ENCODE assay signal across 8 cellular contexts in genomic region chr20:3781153-3781910, GRCh38. TPM values are rescaled to one million over a fixed set of nuclear protein-coding genes. Genes with fewer than 3 reads are reported as not detected.
DNase-seq lines count a peak whose midpoint lies in the region; ATAC-seq and TF ChIP-seq lines count a peak whose summit lies in the region.

Gene SPEF1 (minus strand): TSS chr20:3781448. CDS start chr20:3781287, 161 bp downstream.

- H2AFZ ChIP-seq in neural cell (ENCODE audit: low read depth, low read length) = no peak within 1 kb of the TSS

- peak within 1 kb of the TSS; percentile 67 for H3K4me2 ChIP-seq in neural cell (ENCODE audit: low read length)

- peaks cover 5% of the 10 kb centered on the region for H3K36me3 ChIP-seq in HUES6 (ENCODE audit: control insufficient read depth, insufficient read depth, low read length)
- H3K36me3 ChIP-seq in neural cell (ENCODE audit: insufficient read depth, low read length) = no peaks in the 10 kb centered on the region

- peak within 1 kb of the TSS; percentile 31 for H3K9ac ChIP-seq in HUES6 (ENCODE audit: low read length)
- H3K9ac ChIP-seq in neural cell (ENCODE audit: low read length) = no peak within 1 kb of the TSS

- H3K27me3 ChIP-seq in HUES6 (ENCODE audit: control insufficient read depth, insufficient read depth, low read length) (peaks cover 49% of the 10 kb centered on the region), neural cell (ENCODE audit: insufficient read depth, low read depth, low read length) (peaks cover 28% of the 10 kb centered on the region)

- peaks cover 59% of the 10 kb centered on the region for H3K27me3 Mint-ChIP-seq in activated naive CD4-positive, alpha-beta T cell treated with anti-CD3 and anti-CD28 coated beads, Interleukin-2, amount 10 ng/mL, durations not matched to agents 7 days and 5 days

- H3K27ac Mint-ChIP-seq in activated naive CD4-positive, alpha-beta T cell treated with anti-CD3 and anti-CD28 coated beads, Interleukin-2, amount 10 ng/mL, durations not matched to agents 7 days and 5 days = no peak within 1 kb of the TSS

- H3K79me2 ChIP-seq in neural cell (replicated peaks; ENCODE audit: insufficient read depth, low read length) = peaks cover 10% of the 10 kb centered on the region

- peaks cover 24% of the 10 kb centered on the region for H3K4me1 ChIP-seq in HUES6 (ENCODE audit: control insufficient read depth, insufficient read depth, low read length)

- peak; percentile 82 for DNase-seq in CMK (ENCODE audit: low read depth)
- DNase-seq in NOMO-1 (lab: John Stamatoyannopoulos, UW; ENCODE audit: unreplicated experiment in 2 of 2) = peak; percentile 83 to 94
- peak; percentile 68 for DNase-seq in activated naive CD4-positive, alpha-beta T cell treated with anti-CD3 and anti-CD28 coated beads, Interleukin-2, amount 10 ng/mL, durations not matched to agents 7 days and 5 days
- DNase-seq in foreskin melanocyte = peak; percentile 94
- no peak for DNase-seq in activated CD4-positive, CD25-positive, alpha-beta regulatory T cell (lab: John Stamatoyannopoulos, UW)

- peaks cover 66% of the 10 kb centered on the region for H3K4me1 Mint-ChIP-seq in activated naive CD4-positive, alpha-beta T cell treated with anti-CD3 and anti-CD28 coated beads, Interleukin-2, amount 10 ng/mL, durations not matched to agents 7 days and 5 days

- no peak for TF ChIP-seq EP300 in neural cell (conservative IDR thresholded peaks at IDR 0.05; ENCODE audit: poor library complexity, severe bottlenecking)

- CTCF ChIA-PET in activated naive CD4-positive, alpha-beta T cell treated with anti-CD3 and anti-CD28 coated beads, Interleukin-2, amount 10 ng/mL, durations not matched to agents 7 days and 5 days (lab: Charles Lee) = interaction anchor here (0.9 to 1.7 kb wide), 5 partner anchors 14 to 39 kb away, joined by 3 to 5 read pairs (median 3); partner anchors contain the start of genes ADISSP and AP5S1

- no peaks in the 10 kb centered on the region for H3K9me2 ChIP-seq in neural cell (ENCODE audit: insufficient read depth, low read length)

- H3K9me3 ChIP-seq in HUES6 (ENCODE audit: control insufficient read depth, insufficient read depth, low read depth, low read length) (no peaks in the 10 kb centered on the region), neural cell (ENCODE audit: low read length) (no peaks in the 10 kb centered on the region)

- H3K27ac ChIP-seq in HUES6 (ENCODE audit: low read depth, low read length) = no peak within 1 kb of the TSS
- peak within 1 kb of the TSS; percentile 0 for H3K27ac ChIP-seq in neural cell (ENCODE audit: low read length)

- H3F3A ChIP-seq in neural cell (ENCODE audit: insufficient read depth, low read length, poor library complexity, severe bottlenecking) = no peaks in the 10 kb centered on the region

- TF ChIP-seq CTCF in neural cell (IDR thresholded peaks at IDR 0.05; ENCODE audit: poor library complexity, severe bottlenecking) = peak; percentile 51

- TF ChIP-seq RAD21 in neural cell (conservative IDR thresholded peaks at IDR 0.05) = peak; percentile 35

- ATAC-seq in GM19324 (IDR thresholded peaks at IDR 0.05; ENCODE audit: low FRiP score, unreplicated experiment) = peak; percentile 39

- H3K4me3 Mint-ChIP-seq in activated naive CD4-positive, alpha-beta T cell treated with anti-CD3 and anti-CD28 coated beads, Interleukin-2, amount 10 ng/mL, durations not matched to agents 7 days and 5 days = peak within 1 kb of the TSS; percentile 59

- no peaks in the 10 kb centered on the region for H4K20me1 ChIP-seq in neural cell (ENCODE audit: insufficient read depth)

- H3K9me3 Mint-ChIP-seq in activated naive CD4-positive, alpha-beta T cell treated with anti-CD3 and anti-CD28 coated beads, Interleukin-2, amount 10 ng/mL, durations not matched to agents 7 days and 5 days = no peaks in the 10 kb centered on the region

- peak within 1 kb of the TSS; percentile 66 for H3K4me3 ChIP-seq in HUES6 (ENCODE audit: low read depth, low read length)
- peak within 1 kb of the TSS; percentile 67 for H3K4me3 ChIP-seq in neural cell (ENCODE audit: low read length)

- peaks cover 20% of the 10 kb centered on the region for H3K36me3 Mint-ChIP-seq in activated naive CD4-positive, alpha-beta T cell treated with anti-CD3 and anti-CD28 coated beads, Interleukin-2, amount 10 ng/mL, durations not matched to agents 7 days and 5 days

TF ChIP-seq in neural cell, 6 proteins besides CTCF, POLR2A, EP300 and RAD21:
- no peak for TF ChIP-seq REST (IDR thresholded peaks at IDR 0.05; ENCODE audit: borderline replicate concordance)
- no peak for TF ChIP-seq POLR2AphosphoS5 (IDR thresholded peaks at IDR 0.05)
- no peak for TF ChIP-seq EZH2 (IDR thresholded peaks at IDR 0.05; ENCODE audit: borderline replicate concordance, insufficient read depth, low read length, poor library complexity, severe bottlenecking)
- TF ChIP-seq MXI1 (conservative IDR thresholded peaks at IDR 0.05; ENCODE audit: poor library complexity, severe bottlenecking) = peak; percentile 97
- no peak for TF ChIP-seq TAF1 (IDR thresholded peaks at IDR 0.05; ENCODE audit: low read depth)
- peak; percentile 60 for TF ChIP-seq SMC3 (conservative IDR thresholded peaks at IDR 0.05; ENCODE audit: poor library complexity)

RNA-seq across cellular contexts. Expression of gene SPEF1, which starts in this region (rescaled TPM):
- polyA plus RNA-seq in neural cell = 0.58 and 2.8 TPM in 2 replicates
- polyA minus RNA-seq in neural cell = 0.58 and 0.73 TPM in 2 replicates

Comparison
In these comparisons a context has a peak if more than half of its experiments do, and no peak if none do; other contexts are left out.
1. DNase-seq: peak in CMK (single experiment), NOMO-1 (2 of 2), activated naive CD4-positive, alpha-beta T cell treated with anti-CD3 and anti-CD28 coated beads, Interleukin-2, amount 10 ng/mL, durations not matched to agents 7 days and 5 days (single experiment) and foreskin melanocyte (single experiment); none in activated CD4-positive, CD25-positive, alpha-beta regulatory T cell (0 of 4).